Comparison of ENCODE assay signal across 9 cellular contexts in genomic region chr22:21044931-21045584, GRCh38. TPM values are rescaled to one million over a fixed set of nuclear protein-coding genes. Genes with fewer than 3 reads are reported as not detected.
DNase-seq lines count a peak whose midpoint lies in the region; ATAC-seq and TF ChIP-seq lines count a peak whose summit lies in the region.
"Had no signal": no experiment of that assay in that cellular context is flagged by ENCODE, and none has a peak within 500 bp of the region (broad histone marks: within the 10 kb centered on the region; RNA-seq: fewer than 3 reads in every experiment).

No MANE protein-coding gene starts in this region.

- intact Hi-C loops in upper lobe of right lung (cut with DNase I): no loop called here

- no peaks in the 10 kb centered on the region for H3K9me3 ChIP-seq in upper lobe of right lung

- H3K4me1 ChIP-seq in upper lobe of right lung: peaks cover 13% of the 10 kb centered on the region

- DNase-seq in NCI-H1417 (lab: John Stamatoyannopoulos, UW) (peak; percentile 54 to 83 (median 76)), NCI-H1417 treated with DMSO at 0.1 percent for 48 hours (lab: John Stamatoyannopoulos, UW) (no peak), NCI-H226 (peak; percentile 61), cardiac fibroblast (ENCODE audit: low read depth in 2 of 2) (peak; percentile 73 to 86), medulla oblongata (ENCODE audit: extremely low spot score) (peak; percentile 12), upper lobe of right lung (peak; percentile 63)

- no peak for TF ChIP-seq CTCF in cardiac fibroblast (IDR thresholded peaks at IDR 0.05; ENCODE audit: low read depth, low read length)
- TF ChIP-seq CTCF in upper lobe of right lung (IDR thresholded peaks at IDR 0.05): no peak

- H3K36me3 ChIP-seq in upper lobe of right lung: no peaks in the 10 kb centered on the region

- peak overlapping the region; percentile 19 to 49 for H3K4me3 ChIP-seq in cardiac fibroblast (replicated peaks in 1 of 2; ENCODE audit: low read depth in 2 of 2, low read length in 2 of 2)
- H3K4me3 ChIP-seq in upper lobe of right lung: peak overlapping the region; percentile 34

- ATAC-seq in upper lobe of right lung (peak; percentile 31), GM21390 (IDR thresholded peaks at IDR 0.05; ENCODE audit: unreplicated experiment) (no peak), GM21381 (IDR thresholded peaks at IDR 0.05; ENCODE audit: unreplicated experiment) (no peak)

- no peaks in the 10 kb centered on the region for H3K27me3 ChIP-seq in upper lobe of right lung

- peak overlapping the region; percentile 36 for H3K27ac ChIP-seq in upper lobe of right lung

RNA-seq across cellular contexts. Expression of gene LRRC74B, which starts 0.7 kb away (rescaled TPM):
- total RNA-seq in upper lobe of right lung: not detected
- total RNA-seq: activated CD8-positive, alpha-beta memory T cell treated with anti-CD3 and anti-CD28 coated beads for 36 hours had no signal

RNA-seq across cellular contexts. Expression of gene SLC7A4, which starts 12.7 kb away (rescaled TPM):
- 1.5 TPM for total RNA-seq in upper lobe of right lung

RNA-seq across cellular contexts. Expression of gene P2RX6, which starts 30.1 kb away (rescaled TPM):
- 2.2 TPM for total RNA-seq in upper lobe of right lung

RNA-seq across cellular contexts. Expression of gene THAP7, which starts 43.1 kb away (rescaled TPM):
- total RNA-seq in upper lobe of right lung: 22.0 TPM
